In genomic region chr7:11831727-11832495, GRCh38 we compare ENCODE assay signal across 8 cellular contexts. TPM values are rescaled to one million over a fixed set of nuclear protein-coding genes. Genes with fewer than 3 reads are reported as not detected.
DNase-seq lines count a peak whose midpoint lies in the region; ATAC-seq and TF ChIP-seq lines count a peak whose summit lies in the region.

THSD7A (minus strand) TSS chr7:11832198; CDS start chr7:11831946, 252 bp downstream.

- TF ChIP-seq RAD21 in liver (IDR thresholded peaks at IDR 0.05) = no peak

- no peak for TF ChIP-seq CTCF in GM13977 (IDR thresholded peaks at IDR 0.05; ENCODE audit: extremely low read depth, insufficient read depth, missing control alignments)
- TF ChIP-seq CTCF in liver (IDR thresholded peaks at IDR 0.05; ENCODE audit: low read depth, low read length, missing input control) = no peak
- no peak for TF ChIP-seq CTCF in stomach (IDR thresholded peaks at IDR 0.05)

- H3K4me1 ChIP-seq in liver (ENCODE audit: control insufficient read depth in 4 of 4, insufficient read depth in 4 of 4, low read length in 3 of 4) (peaks cover 0 to 4% (median 3%) of the 10 kb centered on the region in 4 donors), stomach (peaks cover 4 to 15% (median 10%) of the 10 kb centered on the region in 4 donors)

- peak within 1 kb of the TSS; percentile 24 to 74 for H3K9ac ChIP-seq in liver (ENCODE audit: low read depth in 1 of 2, low read length in 2 of 2)

- no peak for TF ChIP-seq EP300 in stomach (IDR thresholded peaks at IDR 0.05)

- in situ Hi-C loops in ACHN (cut with HindIII; ENCODE audit: low pct_ligation_motif_present, low pct_unique_long_range_greater_than_20kb, low sequenced_read_pairs) = no loop called here
- in situ Hi-C loops in GM13977 (cut with MboI; ENCODE audit: low pct_unique_long_range_greater_than_20kb, low sequenced_read_pairs, unreplicated experiment) = loop anchor here (25.0 kb wide), 1 partner anchor 480 kb away; no protein-coding TSS in a partner anchor

- 4% methylated on average over 62 of the region's 62 CpGs for WGBS in liver
- WGBS in stomach, 5 donors = 3 to 10% (median 6%) methylated on average over 26 to 62 of the region's 62 CpGs

- no peaks in the 10 kb centered on the region for H3K36me3 ChIP-seq in liver (ENCODE audit: control insufficient read depth in 4 of 4, insufficient read depth in 3 of 4, low read depth in 1 of 4, low read length in 3 of 4)
- no peaks in the 10 kb centered on the region for H3K36me3 ChIP-seq in stomach

- no peaks in the 10 kb centered on the region for H3K9me3 ChIP-seq in liver (ENCODE audit: control insufficient read depth in 4 of 4, low read length in 3 of 4)
- no peaks in the 10 kb centered on the region for H3K9me3 ChIP-seq in stomach

- H3K4me3 ChIP-seq in liver (ENCODE audit: low read depth in 1 of 3, low read length in 3 of 3) = peak within 1 kb of the TSS; percentile 22 to 80 (median 78)
- peak within 1 kb of the TSS; percentile 55 to 71 (median 58) for H3K4me3 ChIP-seq in stomach

- no peak for TF ChIP-seq POLR2A in stomach (IDR thresholded peaks at IDR 0.05)

- H3K27ac ChIP-seq in liver (ENCODE audit: low read depth in 1 of 2, low read length in 2 of 2) = peak within 1 kb of the TSS; percentile 16 to 48
- peak within 1 kb of the TSS in 4 of 5 donors; percentile 52 to 75 (median 66) for H3K27ac ChIP-seq in stomach

- intact Hi-C loops in stomach (cut with DNase I; ENCODE audit: low total_unique reads) = no loop called here

- DNase-seq in ACHN (peak; percentile 39), GM13977 (ENCODE audit: low spot score) (peak; percentile 28), HT1080 (ENCODE audit: low read depth) (peak; percentile 41), RPMI8226 (peak; percentile 15), dermis microvascular lymphatic vessel endothelial cell (ENCODE audit: low read depth in 2 of 2) (peak; percentile 21 to 80), stomach (peak; percentile 54)

- ATAC-seq in HG03378 (IDR thresholded peaks at IDR 0.05; ENCODE audit: unreplicated experiment) = no peak

- H3K27me3 ChIP-seq in liver (ENCODE audit: control insufficient read depth in 4 of 4, insufficient read depth in 4 of 4, low read length in 3 of 4) (no peaks in the 10 kb centered on the region), stomach (peaks cover 0 to 8% (median 8%) of the 10 kb centered on the region in 3 donors)

TF ChIP-seq in liver, 16 proteins besides CTCF, POLR2A, EP300 and RAD21:
- TF ChIP-seq FOXA1 (IDR thresholded peaks at IDR 0.05) (no peak), YY1 (IDR thresholded peaks at IDR 0.05) (no peak), JUND (IDR thresholded peaks at IDR 0.05) (no peak), ATF3 (IDR thresholded peaks at IDR 0.05) (no peak), FOXA2 (IDR thresholded peaks at IDR 0.05) (no peak), TAF1 (conservative IDR thresholded peaks at IDR 0.05) (no peak), ZBTB33 (IDR thresholded peaks at IDR 0.05) (no peak), HNF4G (IDR thresholded peaks at IDR 0.05) (no peak), MAX (IDR thresholded peaks at IDR 0.05) (no peak)
TF ChIP-seq in liver: peak in this region for 0.

RNA-seq across cellular contexts. Expression of gene THSD7A, which starts in this region (rescaled TPM):
- not detected in 2 replicates for total RNA-seq in HT1080 (2014; rRNA removed; shearing (Covaris generic))
- under 0.01 TPM in 1 of 2 replicates, not detected in the other for polyA plus RNA-seq in HT1080 (2015; cell fraction: cytosol; rRNA removed)
- polyA plus RNA-seq in HT1080 (2015; cell fraction: nucleus; rRNA removed) = 0.14 TPM in 1 of 2 replicates, not detected in the other
- total RNA-seq in dermis microvascular lymphatic vessel endothelial cell (15.8 and 24.9 TPM in 2 replicates), liver (1 to 10 TPM; 1.3 to 2.5 TPM), stomach (10 to 100 TPM in 1 of 5 donors, 1 to 10 TPM in 2, under 1 TPM in 1, not detected in 1; 0.29 to 13.2 (median 2.1) TPM)
- polyA plus RNA-seq in liver (1 to 10 TPM in 1 of 2 donors, under 1 TPM in 1; 0.15 to 2.7 TPM), stomach (under 1 TPM; 0.06 to 0.46 (median 0.28) TPM)

Comparison
In these comparisons a context has a peak if more than half of its experiments do, and no peak if none do; other contexts are left out.
1. Peak in DNase-seq in HT1080; RNA of the gene not detected or under 1 TPM.